Comparison of ENCODE assay signal across 8 cellular contexts in the genomic region with DNA sequence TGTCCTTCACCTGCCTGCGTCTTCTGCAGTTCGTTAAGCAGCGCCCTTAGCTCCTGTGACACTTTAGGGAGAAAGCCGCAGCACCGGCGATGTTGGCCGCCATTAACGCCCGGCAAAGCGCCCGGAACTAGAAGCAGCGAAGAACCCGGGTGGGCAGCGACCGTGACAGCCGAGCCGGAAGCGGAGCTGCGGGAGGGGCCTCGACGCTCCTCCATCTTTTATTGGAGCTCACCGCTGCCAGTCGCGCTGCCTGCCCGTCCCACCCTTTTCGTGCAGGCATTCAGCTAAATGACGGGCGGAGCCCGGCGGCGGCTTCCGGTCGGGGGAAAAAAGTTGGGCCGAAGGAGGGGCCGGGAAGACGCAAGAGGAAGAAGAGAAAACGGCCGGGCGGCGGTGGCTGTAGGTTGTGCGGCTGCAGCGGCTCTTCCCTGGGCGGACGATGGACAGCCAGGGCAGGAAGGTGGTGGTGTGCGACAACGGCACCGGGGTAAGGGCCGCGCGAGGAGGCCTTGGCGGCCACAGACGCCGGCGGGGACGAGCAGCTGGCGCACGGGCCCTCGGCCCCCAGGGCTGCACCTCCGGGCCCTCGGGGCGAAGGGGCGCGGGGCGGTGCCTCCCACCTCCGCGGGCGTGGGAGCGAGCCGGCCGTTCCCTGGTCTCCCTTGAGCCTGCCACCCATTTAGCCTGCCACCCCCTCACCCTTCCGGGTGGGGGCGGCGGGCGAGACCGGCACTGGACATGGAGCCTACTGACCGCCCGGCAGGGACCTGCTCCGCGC. TPM values are rescaled to one million over a fixed set of nuclear protein-coding genes. Genes with fewer than 3 reads are reported as not detected.
DNase-seq lines count a peak whose midpoint lies in the region; ATAC-seq and TF ChIP-seq lines count a peak whose summit lies in the region.

A gene (plus strand): TSS at position 361 of the 778 bp plus-strand sequence. CDS start 79 bp downstream, at position 440.

- H3K4me3 ChIP-seq in heart right ventricle, result peak within 1 kb of the TSS; percentile 76 to 99 (median 94)
- peak within 1 kb of the TSS; percentile 87 for H3K4me3 ChIP-seq in upper lobe of right lung

- in situ Hi-C loops in GM13976 (cut with MboI; ENCODE audit: low sequenced_read_pairs, unreplicated experiment), result no loop called here

- H3K4me1 ChIP-seq in heart right ventricle (peaks cover 3 to 53% (median 40%) of the 10 kb centered on the region in 9 donors), upper lobe of right lung (peaks cover 40% of the 10 kb centered on the region)

- peak; percentile 79 for ATAC-seq in HG02870 (IDR thresholded peaks at IDR 0.05; ENCODE audit: unreplicated experiment)
- ATAC-seq in heart right ventricle, result peak; percentile 98 to 100 (median 99)
- ATAC-seq in upper lobe of right lung, result peak; percentile 99

- DNase-seq in GM13976 (ENCODE audit: low spot score) (peak; percentile 94), NCI-H146 treated with DMSO at 0.1 percent for 48 hours (lab: John Stamatoyannopoulos, UW; ENCODE audit: unreplicated experiment) (peak; percentile 93), amniotic epithelial cell (ENCODE audit: low read depth) (peak; percentile 95), heart right ventricle (peak; percentile 96), posterior vena cava (ENCODE audit: low spot score) (peak; percentile 99), upper lobe of right lung (peak; percentile 98)

- H3K27me3 ChIP-seq in heart right ventricle (no peaks in the 10 kb centered on the region), upper lobe of right lung (no peaks in the 10 kb centered on the region)

- WGBS in heart right ventricle, 2 donors, result 0% methylated on average over 73 to 79 of the region's 79 CpGs

- peak within 1 kb of the TSS; percentile 83 to 100 (median 98) for H3K27ac ChIP-seq in heart right ventricle
- H3K27ac ChIP-seq in upper lobe of right lung, result peak within 1 kb of the TSS; percentile 97

- H3K36me3 ChIP-seq in heart right ventricle (peaks cover 0 to 15% (median 0%) of the 10 kb centered on the region in 9 donors), upper lobe of right lung (no peaks in the 10 kb centered on the region)

- no peak for TF ChIP-seq CTCF in GM13976 (IDR thresholded peaks at IDR 0.05; ENCODE audit: borderline replicate concordance, control extremely low read depth, extremely low read depth, insufficient read depth, missing control alignments)
- TF ChIP-seq CTCF in heart right ventricle (IDR thresholded peaks at IDR 0.05), result no peak
- no peak for TF ChIP-seq CTCF in upper lobe of right lung (IDR thresholded peaks at IDR 0.05)

- H3K9me3 ChIP-seq in heart right ventricle, result no peaks in the 10 kb centered on the region
- H3K9me3 ChIP-seq in upper lobe of right lung, result no peaks in the 10 kb centered on the region

- intact Hi-C loops in T-helper 1 cell treated with Interleukin-12 subunit alpha and Interleukin-12 subunit beta and Interleukin-4 antibody, amounts not matched to agents 30 ng/mL and 1 ng/mL, for 36 hours (cut with micrococcal nuclease), result loop anchor here (1.0 to 5.0 kb wide), 17 partner anchors 41 to 1639 kb away; a partner anchor contains a TSS
- intact Hi-C loops in heart right ventricle (cut with DNase I), result no loop called here
- intact Hi-C loops in posterior vena cava (cut with DNase I), result no loop called here
- intact Hi-C loops in upper lobe of right lung (cut with DNase I), result no loop called here

RNA-seq across cellular contexts. Expression of the gene that starts here (rescaled TPM):
- 430 and 436 TPM in 2 replicates for total RNA-seq in T-helper 1 cell treated with Interleukin-12 subunit alpha and Interleukin-12 subunit beta and Interleukin-4 antibody, amounts not matched to agents 30 ng/mL and 1 ng/mL, for 36 hours
- total RNA-seq in heart right ventricle (100 to 1,000 TPM in 6 of 10 donors, 10 to 100 TPM in 4; 87.3 to 164 (median 114) TPM), posterior vena cava (100 to 1,000 TPM; 218 to 220 TPM), upper lobe of right lung (236 TPM)
- 10 to 100 TPM; 34.1 to 48.6 TPM for polyA plus RNA-seq in heart right ventricle

Comparison
In these comparisons a context has a peak if more than half of its experiments do, and no peak if none do; other contexts are left out.
1. Peak in every context shown above with its lines: DNase-seq, ATAC-seq, H3K4me3 ChIP-seq and H3K27ac ChIP-seq.